In the genomic region with DNA sequence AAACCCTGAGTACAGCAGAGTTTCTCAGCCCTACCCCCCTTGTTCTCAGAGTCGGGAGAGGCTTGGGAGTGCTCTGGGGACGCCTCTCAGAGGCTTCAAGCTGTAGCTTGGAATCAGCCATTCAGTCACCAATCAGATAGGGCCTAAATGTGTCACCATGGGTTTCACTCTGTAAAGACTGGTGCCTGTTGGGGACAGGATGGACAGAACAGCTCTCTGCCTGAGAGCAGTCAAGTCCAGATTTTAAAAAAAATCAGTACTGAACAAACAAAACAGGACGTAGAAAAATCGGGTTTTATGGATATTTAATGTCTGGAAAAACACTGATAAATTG, we compare ENCODE assay signal across 8 cellular contexts. TPM values are rescaled to one million over a fixed set of nuclear protein-coding genes. Genes with fewer than 3 reads are reported as not detected.
DNase-seq lines count a peak whose midpoint lies in the region; ATAC-seq, FAIRE-seq and TF ChIP-seq lines count a peak whose summit lies in the region.

No MANE protein-coding gene starts in this region.

- peak overlapping the region; percentile 92 for H3K4me2 ChIP-seq in fibroblast of lung (ENCODE audit: extremely low read depth, insufficient read depth, low read length)

- 10 to 49% methylated on average over 4 of the region's 4 CpGs for WGBS in sigmoid colon, 2 donors

- peaks cover 40% of the 10 kb centered on the region for H3K79me2 ChIP-seq in fibroblast of lung (ENCODE audit: control insufficient read depth, insufficient read depth, low read length)

- no peak overlapping the region for H2AFZ ChIP-seq in fibroblast of lung (ENCODE audit: low read length)

- 0 out of 2 replicates have a peak overlapping the region, but pooled peaks have one; percentile 13 for H3K27ac ChIP-seq in SK-N-MC
- peak overlapping the region; percentile 94 for H3K27ac ChIP-seq in fibroblast of lung (ENCODE audit: insufficient read depth, low read length)
- H3K27ac ChIP-seq in sigmoid colon, result peak overlapping the region; percentile 92 to 93 (median 92)

- ATAC-seq in GM19455 (IDR thresholded peaks at IDR 0.05; ENCODE audit: unreplicated experiment), result no peak

- peak overlapping the region; percentile 94 for H3K9ac ChIP-seq in SK-N-MC (ENCODE audit: insufficient read length)
- H3K9ac ChIP-seq in fibroblast of lung (ENCODE audit: insufficient read depth, low read length), result peak overlapping the region; percentile 95

- intact Hi-C loops in sigmoid colon (cut with DNase I), result loop anchor here (5.0 kb wide), 2 partner anchors 193 to 527 kb away; a partner anchor contains a TSS

- no peak for TF ChIP-seq CTCF in fibroblast of lung (conservative IDR thresholded peaks at IDR 0.05 in 1 of 2, IDR thresholded peaks at IDR 0.05 in 1 of 2; ENCODE audit: low read depth in 1 of 2, low read length in 2 of 2)
- no peak for TF ChIP-seq CTCF in sigmoid colon (IDR thresholded peaks at IDR 0.05)

- H3K27me3 ChIP-seq in fibroblast of lung (ENCODE audit: control insufficient read depth, insufficient read depth, low read length), result no peaks in the 10 kb centered on the region
- H3K27me3 ChIP-seq in sigmoid colon, result no peaks in the 10 kb centered on the region

- H3K4me1 ChIP-seq in fibroblast of lung (ENCODE audit: control insufficient read depth, extremely low read depth, insufficient read depth, low read length), result peaks cover 7% of the 10 kb centered on the region
- H3K4me1 ChIP-seq in sigmoid colon, result peaks cover 0 to 25% (median 21%) of the 10 kb centered on the region in 4 donors

- H4K20me1 ChIP-seq in fibroblast of lung (ENCODE audit: control insufficient read depth, extremely low read depth, insufficient read depth, low read length), result no peaks in the 10 kb centered on the region

- H3K9me3 ChIP-seq in SK-N-MC (ENCODE audit: low read depth, low read length) (no peaks in the 10 kb centered on the region), fibroblast of lung (ENCODE audit: control insufficient read depth, insufficient read depth, low read depth, low read length) (no peaks in the 10 kb centered on the region), sigmoid colon (no peaks in the 10 kb centered on the region)

- no peak for DNase-seq in GM12892 (ENCODE audit: insufficient read length)
- DNase-seq in SK-N-MC (ENCODE audit: low read depth, low spot score), result no peak
- no peak for DNase-seq in fibroblast of lung (ENCODE audit: low read depth in 2 of 2)
- no peak for DNase-seq in sigmoid colon
- no peak for DNase-seq in DMS53 treated with DMSO at 0.1 percent for 48 hours (lab: John Stamatoyannopoulos, UW; ENCODE audit: unreplicated experiment)
- DNase-seq in NCI-H524 treated with DMSO at 0.1 percent for 48 hours (lab: John Stamatoyannopoulos, UW), result no peak
- DNase-seq in GF-D8 (lab: John Stamatoyannopoulos, UW), result no peak

- TF ChIP-seq POLR2A in GM12892 (IDR thresholded peaks at IDR 0.05; ENCODE audit: low read depth, low read length) (no peak), sigmoid colon (IDR thresholded peaks at IDR 0.05) (no peak)

- H3K36me3 ChIP-seq in SK-N-MC (ENCODE audit: insufficient read depth, low read length) (peaks cover 34% of the 10 kb centered on the region), fibroblast of lung (ENCODE audit: control insufficient read depth, insufficient read depth, low read length) (peaks cover 16% of the 10 kb centered on the region), sigmoid colon (peaks cover 8 to 43% (median 20%) of the 10 kb centered on the region in 4 donors)

- FAIRE-seq in GM12892 (lab: Jason Lieb, UNC), result peak; percentile 5

- peak overlapping the region; percentile 93 for H3K4me3 ChIP-seq in SK-N-MC
- H3K4me3 ChIP-seq in fibroblast of lung (replicated peaks in 1 of 4; ENCODE audit: control extremely low read depth in 1 of 4, insufficient read depth in 1 of 4, low read depth in 3 of 4, low read length in 4 of 4), result peak overlapping the region; percentile 88 to 98 (median 94)
- peak overlapping the region; percentile 77 to 95 (median 82) for H3K4me3 ChIP-seq in sigmoid colon

- TF ChIP-seq EP300 in sigmoid colon (IDR thresholded peaks at IDR 0.05), result no peak

RNA-seq across cellular contexts. Expression of a gene that starts 1.3 kb away (rescaled TPM):
- polyA plus RNA-seq in GM12892 (2012; ENCODE audit: missing spikeins), result 8.0 TPM
- total RNA-seq in fibroblast of lung (32.0 and 36.5 TPM in 2 replicates), sigmoid colon (10 to 100 TPM; 11.5 to 24.1 (median 14.6) TPM)
- polyA plus RNA-seq in fibroblast of lung (25.4 and 26.3 TPM in 2 replicates), sigmoid colon (10 to 100 TPM; 20.4 to 35.5 (median 25.4) TPM)
- polyA plus RNA-seq in fibroblast of lung (2012), result 25.4 and 33.9 TPM in 2 replicates
- 45.8 and 62.2 TPM in 2 replicates for polyA minus RNA-seq in fibroblast of lung (ENCODE audit: low replicate concordance)

Comparison
In these comparisons a context has a peak if more than half of its experiments do, and no peak if none do; other contexts are left out.
1. H3K27ac ChIP-seq: peak in every context shown above with its lines; median percentile 94 in fibroblast of lung; 92 in sigmoid colon; 13 in SK-N-MC.